ENCODE assay signal across 19 cellular contexts in genomic region chr6:33380272-33380981, GRCh38.
"Had no signal": no experiment of that assay in that cellular context is flagged by ENCODE, and none has a peak within 500 bp of the region (broad histone marks: within the 10 kb centered on the region; RNA-seq: fewer than 3 reads in every experiment).

No MANE protein-coding gene starts in this region.

- H3K4me1 Mint-ChIP-seq: stimulated activated memory B cell treated with anti-CD40 and anti-IgM and Interleukin-4, amounts not matched to agents 10 μg/mL and 1 μg/mL and 100 μg/mL, for 72 hours had no signal

- H3K27me3 ChIP-seq: esophagus muscularis mucosa, gastrocnemius medialis, heart right ventricle, right lobe of liver, tibial artery, upper lobe of right lung had no signal

- H3K27ac Mint-ChIP-seq: endodermal cell; mesothelial cell of epicardium; natural killer cell; stimulated activated memory B cell treated with anti-CD40 and anti-IgM and Interleukin-4, amounts not matched to agents 10 μg/mL and 1 μg/mL and 100 μg/mL, for 72 hours; stimulated activated naive CD8-positive, alpha-beta T cell treated with anti-CD3 and anti-CD28 coated beads, Interleukin-15, Interleukin-2, amounts not matched to agents 100 ng/mL and 50 ng/mL, for 24 hours had no signal

- H3K36me3 ChIP-seq: esophagus muscularis mucosa, gastrocnemius medialis, heart right ventricle, right lobe of liver, tibial artery, upper lobe of right lung had no signal

- H3K27ac ChIP-seq: coronary artery, esophagus muscularis mucosa, gastrocnemius medialis, heart right ventricle, psoas muscle, right lobe of liver, tibial artery, upper lobe of right lung had no signal

- H3K9me3 Mint-ChIP-seq: endodermal cell; mesothelial cell of epicardium; natural killer cell; neural crest cell; stimulated activated memory B cell treated with anti-CD40 and anti-IgM and Interleukin-4, amounts not matched to agents 10 μg/mL and 1 μg/mL and 100 μg/mL, for 72 hours; stimulated activated naive CD8-positive, alpha-beta T cell treated with anti-CD3 and anti-CD28 coated beads, Interleukin-15, Interleukin-2, amounts not matched to agents 100 ng/mL and 50 ng/mL, for 24 hours had no signal

- H3K4me3 Mint-ChIP-seq: endodermal cell; mesothelial cell of epicardium; natural killer cell; neural crest cell; stimulated activated memory B cell treated with anti-CD40 and anti-IgM and Interleukin-4, amounts not matched to agents 10 μg/mL and 1 μg/mL and 100 μg/mL, for 72 hours; stimulated activated naive CD8-positive, alpha-beta T cell treated with anti-CD3 and anti-CD28 coated beads, Interleukin-15, Interleukin-2, amounts not matched to agents 100 ng/mL and 50 ng/mL, for 24 hours had no signal

- DNase-seq: effector CD4-positive, alpha-beta T cell; endodermal cell; gastrocnemius medialis; heart right ventricle; hypothalamus; kidney glomerular epithelial cell; natural killer cell; psoas muscle; retina; right lobe of liver; stimulated activated CD4-positive, alpha-beta T cell treated with anti-CD3 and anti-CD28 coated beads, Interleukin-4, amount 100 ng/mL, for 1 hour; tibial artery; upper lobe of right lung had no signal

- H3K9me3 ChIP-seq: esophagus muscularis mucosa, gastrocnemius medialis, heart right ventricle, psoas muscle, right lobe of liver, tibial artery, upper lobe of right lung had no signal

- H3K36me3 Mint-ChIP-seq: mesothelial cell of epicardium; natural killer cell; stimulated activated memory B cell treated with anti-CD40 and anti-IgM and Interleukin-4, amounts not matched to agents 10 μg/mL and 1 μg/mL and 100 μg/mL, for 72 hours had no signal

- H3K4me3 ChIP-seq: coronary artery, esophagus muscularis mucosa, gastrocnemius medialis, heart right ventricle, psoas muscle, right lobe of liver, tibial artery, upper lobe of right lung had no signal

- H3K27me3 Mint-ChIP-seq: stimulated activated memory B cell treated with anti-CD40 and anti-IgM and Interleukin-4, amounts not matched to agents 10 μg/mL and 1 μg/mL and 100 μg/mL, for 72 hours; stimulated activated naive CD8-positive, alpha-beta T cell treated with anti-CD3 and anti-CD28 coated beads, Interleukin-15, Interleukin-2, amounts not matched to agents 100 ng/mL and 50 ng/mL, for 24 hours had no signal
